ENCODE assay signal across 8 cellular contexts in genomic region chr2:128027801-128028667, GRCh38. TPM values are rescaled to one million over a fixed set of nuclear protein-coding genes. Genes with fewer than 3 reads are reported as not detected.
DNase-seq lines count a peak whose midpoint lies in the region; ATAC-seq and TF ChIP-seq lines count a peak whose summit lies in the region.

SAP130 (minus strand) TSS chr2:128028059; CDS start chr2:128026292, 1,767 bp downstream.

- no peaks in the 10 kb centered on the region for H3K27me3 ChIP-seq in adrenal gland
- no peaks in the 10 kb centered on the region for H3K27me3 ChIP-seq in heart left ventricle

- H3K27me3 Mint-ChIP-seq in type B pancreatic cell = peaks cover 3% of the 10 kb centered on the region

- H3K9me3 Mint-ChIP-seq in type B pancreatic cell = peaks cover 4% of the 10 kb centered on the region

- TF ChIP-seq POLR2A in GM15510 (IDR thresholded peaks at IDR 0.05; ENCODE audit: borderline replicate concordance, extremely low read depth, insufficient read length) = peak; percentile 50
- TF ChIP-seq POLR2A in adrenal gland (IDR thresholded peaks at IDR 0.05) = peak; percentile 30 to 65
- peak; percentile 32 to 72 for TF ChIP-seq POLR2A in heart left ventricle (IDR thresholded peaks at IDR 0.05)

- ATAC-seq in HG02884 (IDR thresholded peaks at IDR 0.05; ENCODE audit: unreplicated experiment) = peak; percentile 70
- ATAC-seq in heart left ventricle = peak; percentile 83 to 94 (median 93)

- 0 to 6% (median 1%) methylated on average over 2 to 106 of the region's 106 CpGs for WGBS in adrenal gland, 4 donors
- WGBS in heart left ventricle, 4 donors = 0 to 1% (median 1%) methylated on average over 43 to 106 of the region's 106 CpGs

- H3K36me3 ChIP-seq in adrenal gland (replicated peaks in 1 of 2) (no peaks in the 10 kb centered on the region), heart left ventricle (peaks cover 0 to 14% (median 0%) of the 10 kb centered on the region in 9 donors)

- H3K4me3 ChIP-seq in adrenal gland = peak within 1 kb of the TSS; percentile 53 to 97 (median 84)
- peak within 1 kb of the TSS; percentile 81 to 100 (median 93) for H3K4me3 ChIP-seq in heart left ventricle

- peak in 1 of 6 experiments; percentile 12 for TF ChIP-seq CTCF in adrenal gland (IDR thresholded peaks at IDR 0.05)
- peak in 3 of 12 donors; percentile 10 to 16 (median 16) for TF ChIP-seq CTCF in heart left ventricle (IDR thresholded peaks at IDR 0.05)
- TF ChIP-seq CTCF in type B pancreatic cell (conservative IDR thresholded peaks at IDR 0.05) = peak; percentile 31

- intact Hi-C loops in adrenal gland (cut with DNase I) = loop anchor here in 1 of 2 donors (5.0 kb wide), 1 partner anchor 64 kb away; the partner anchor contains the start of gene UGGT1
- intact Hi-C loops in heart left ventricle (cut with DNase I) = loop anchor here in 9 of 10 donors (1.0 to 10.0 kb wide), 8 partner anchors 63 to 173 kb away; partner anchors contain the start of genes UGGT1 (in 8 of the 9), AMMECR1L (in 4 of the 9) and POLR2D (in 1 of the 9)

- peaks cover 5% of the 10 kb centered on the region for H3K4me1 Mint-ChIP-seq in type B pancreatic cell (ENCODE audit: unreplicated experiment)

- H3K9me3 ChIP-seq in adrenal gland (replicated peaks in 1 of 3) (no peaks in the 10 kb centered on the region), heart left ventricle (peaks cover 0 to 8% (median 0%) of the 10 kb centered on the region in 12 donors)

- peak within 1 kb of the TSS; percentile 96 for H3K27ac Mint-ChIP-seq in type B pancreatic cell

- peak; percentile 97 for DNase-seq in NCI-H146 treated with DMSO at 0.1 percent for 48 hours (lab: John Stamatoyannopoulos, UW; ENCODE audit: unreplicated experiment)
- peak; percentile 98 to 99 (median 98) for DNase-seq in T-helper 1 cell
- DNase-seq in adrenal gland = peak; percentile 98 to 99 (median 99)
- peak; percentile 99 for DNase-seq in heart left ventricle
- peak; percentile 92 for DNase-seq in pons (ENCODE audit: low spot score)
- peak; percentile 99 for DNase-seq in type B pancreatic cell (ENCODE audit: extremely low spot score, unreplicated experiment)

- H3K4me1 ChIP-seq in adrenal gland (replicated peaks in 1 of 2) = peaks cover 0 to 15% of the 10 kb centered on the region in 2 donors
- H3K4me1 ChIP-seq in heart left ventricle = peaks cover 0 to 23% (median 10%) of the 10 kb centered on the region in 12 donors

- peak within 1 kb of the TSS; percentile 76 to 97 (median 93) for H3K27ac ChIP-seq in adrenal gland
- peak within 1 kb of the TSS; percentile 91 to 100 (median 96) for H3K27ac ChIP-seq in heart left ventricle

- peak within 1 kb of the TSS; percentile 99 for H3K4me3 Mint-ChIP-seq in type B pancreatic cell

- no peaks in the 10 kb centered on the region for H3K36me3 Mint-ChIP-seq in type B pancreatic cell

RNA-seq across cellular contexts. Expression of gene SAP130, which starts in this region (rescaled TPM):
- total RNA-seq in adrenal gland (10 to 100 TPM in 6 of 8 donors, 1 to 10 TPM in 2; 8.8 to 22.7 (median 18.2) TPM), heart left ventricle (10 to 100 TPM; 11.4 to 20.3 (median 15.5) TPM), type B pancreatic cell (ENCODE audit: low replicate concordance) (27.6 and 41.9 TPM in 2 replicates)
- polyA plus RNA-seq in adrenal gland (10 to 100 TPM in 2 of 3 donors, 1 to 10 TPM in 1; 7.0 to 20.6 (median 11.1) TPM), heart left ventricle (10 to 100 TPM in 1 of 2 donors, 1 to 10 TPM in 1; 4.6 to 14.5 TPM)

Comparison
In these comparisons a context has a peak if more than half of its experiments do, and no peak if none do; other contexts are left out.
1. Peak in every context shown above with its lines: DNase-seq, ATAC-seq, H3K4me3 ChIP-seq and H3K27ac ChIP-seq.